Comparison of ENCODE assay signal across 19 cellular contexts in genomic region chr3:189142527-189142926, GRCh38. TPM values are rescaled to one million over a fixed set of nuclear protein-coding genes. Genes with fewer than 3 reads are reported as not detected.
DNase-seq lines count a peak whose midpoint lies in the region; ATAC-seq and TF ChIP-seq lines count a peak whose summit lies in the region.
"Had no signal": no experiment of that assay in that cellular context is flagged by ENCODE, and none has a peak within 500 bp of the region (broad histone marks: within the 10 kb centered on the region; RNA-seq: fewer than 3 reads in every experiment).

No MANE protein-coding gene starts in this region.

- no peaks in the 10 kb centered on the region for H3K36me3 ChIP-seq in PC-3 (ENCODE audit: low read depth, low read length)
- H3K36me3 ChIP-seq in thyroid gland: no peaks in the 10 kb centered on the region
- H3K36me3 ChIP-seq: adrenal gland, colonic mucosa, esophagus muscularis mucosa, heart right ventricle, tibial artery had no signal

- no peaks in the 10 kb centered on the region for H3F3A ChIP-seq in PC-3 (ENCODE audit: low read length, unreplicated experiment)

- no peak overlapping the region for H3K4me3 Mint-ChIP-seq in activated naive CD8-positive, alpha-beta T cell treated with anti-CD3 and anti-CD28 coated beads for 36 hours
- H3K4me3 Mint-ChIP-seq in natural killer cell: no peak overlapping the region
- H3K4me3 Mint-ChIP-seq: IgD-negative memory B cell, T-helper 17 cell had no signal

- H4K20me1 ChIP-seq in PC-3 (ENCODE audit: low read length): no peaks in the 10 kb centered on the region

- H2AFZ ChIP-seq in PC-3 (ENCODE audit: low read length): no peak overlapping the region
- H2AFZ ChIP-seq: parathyroid adenoma had no signal

- POLR2A ChIA-PET in PC-3 (lab: Charles Lee; ENCODE audit: unreplicated experiment): no interaction called here

- H3K27me3 ChIP-seq in PC-3 (ENCODE audit: low read length) (no peaks in the 10 kb centered on the region), thyroid gland (no peaks in the 10 kb centered on the region)
- H3K27me3 ChIP-seq: adrenal gland, colonic mucosa, esophagus muscularis mucosa, heart right ventricle, tibial artery had no signal

- no TSS peak for BruUV-seq in PC-3 (replicated peaks; lab: Mats Ljungman, UMichigan)

- no peak for TF ChIP-seq POLR2A in thyroid gland (IDR thresholded peaks at IDR 0.05)

- H3K4me2 ChIP-seq in PC-3 (ENCODE audit: low read length): no peak overlapping the region

- TF ChIP-seq CTCF in PC-3 (conservative IDR thresholded peaks at IDR 0.05; ENCODE audit: low read depth, low read length): no peak
- TF ChIP-seq CTCF in natural killer cell (IDR thresholded peaks at IDR 0.05): no peak
- TF ChIP-seq CTCF in omental fat pad (IDR thresholded peaks at IDR 0.05): no peak
- TF ChIP-seq CTCF in thyroid gland (IDR thresholded peaks at IDR 0.05): no peak

- H3K4me1 ChIP-seq in PC-3 (ENCODE audit: insufficient read depth, low read length) (no peaks in the 10 kb centered on the region), thyroid gland (peaks cover 3 to 7% of the 10 kb centered on the region in 2 donors)
- H3K4me1 ChIP-seq: colonic mucosa, parathyroid adenoma had no signal

- ATAC-seq in PC-3: no peak
- peak; percentile 73 to 87 (median 83) for ATAC-seq in natural killer cell
- no peak for ATAC-seq in omental fat pad (ENCODE audit: low FRiP score)
- ATAC-seq: heart right ventricle, Right ventricle myocardium inferior, T-helper 17 cell had no signal

- no peaks in the 10 kb centered on the region for H3K9me2 ChIP-seq in PC-3 (replicated peaks; ENCODE audit: low read length)

- H3K79me2 ChIP-seq in PC-3 (ENCODE audit: low read length): no peaks in the 10 kb centered on the region
- H3K79me2 ChIP-seq: parathyroid adenoma had no signal

- H3K4me1 Mint-ChIP-seq in activated naive CD8-positive, alpha-beta T cell treated with anti-CD3 and anti-CD28 coated beads for 36 hours: peaks cover 27% of the 10 kb centered on the region
- H3K4me1 Mint-ChIP-seq in natural killer cell: peaks cover 14 to 29% of the 10 kb centered on the region in 2 donors

- DNase-seq in activated CD8-positive, alpha-beta memory T cell treated with anti-CD3 and anti-CD28 coated beads for 24 hours: peak; percentile 65
- no peak for DNase-seq in activated CD8-positive, alpha-beta memory T cell treated with anti-CD3 and anti-CD28 coated beads, Interleukin-2, amount 50 U/mL, for 48 hours
- peak; percentile 20 for DNase-seq in PC-3
- peak; percentile 26 for DNase-seq in activated naive CD8-positive, alpha-beta T cell treated with anti-CD3 and anti-CD28 coated beads for 36 hours
- DNase-seq in natural killer cell: no peak
- DNase-seq in omental fat pad (ENCODE audit: low spot score): no peak
- DNase-seq in thyroid gland: no peak
- DNase-seq in NCI-H1436 (lab: John Stamatoyannopoulos, UW): no peak
- DNase-seq: colonic mucosa, GDM1, heart right ventricle, small intestine, T-helper 17 cell, tibial artery had no signal

- intact Hi-C loops in PC-3 (cut with micrococcal nuclease): loop anchor here (5.0 to 10.0 kb wide), 3 partner anchors 100 to 802 kb away; no protein-coding TSS in a partner anchor
- intact Hi-C loops in natural killer cell (cut with micrococcal nuclease): no loop called here
- intact Hi-C loops in thyroid gland (cut with DNase I): loop anchor here (10.0 kb wide), 1 partner anchor 178 kb away; no protein-coding TSS in a partner anchor

- CTCF ChIA-PET in PC-3 (lab: Charles Lee): no interaction called here

- no peaks in the 10 kb centered on the region for H3K27me3 Mint-ChIP-seq in activated naive CD8-positive, alpha-beta T cell treated with anti-CD3 and anti-CD28 coated beads for 36 hours
- peaks cover 11 to 24% of the 10 kb centered on the region in 2 donors for H3K27me3 Mint-ChIP-seq in natural killer cell (ENCODE audit: low read depth in 2 of 2)

- H3K27ac ChIP-seq in PC-3 (ENCODE audit: low read length): no peak overlapping the region
- H3K27ac ChIP-seq in thyroid gland: no peak overlapping the region
- H3K27ac ChIP-seq: adrenal gland, colonic mucosa, esophagus muscularis mucosa, parathyroid adenoma, tibial artery had no signal

- no peaks in the 10 kb centered on the region for H3K36me3 Mint-ChIP-seq in activated naive CD8-positive, alpha-beta T cell treated with anti-CD3 and anti-CD28 coated beads for 36 hours
- H3K36me3 Mint-ChIP-seq in natural killer cell: no peaks in the 10 kb centered on the region
- H3K36me3 Mint-ChIP-seq: IgD-negative memory B cell had no signal

- WGBS in thyroid gland, 2 donors: 82% methylated on average over 1 of the region's 1 CpG

- H3K4me3 ChIP-seq in PC-3 (ENCODE audit: low read length): no peak overlapping the region
- no peak overlapping the region for H3K4me3 ChIP-seq in thyroid gland (replicated peaks in 1 of 3)
- H3K4me3 ChIP-seq: adrenal gland, colonic mucosa, esophagus muscularis mucosa, heart right ventricle, tibial artery had no signal

- H3K27ac Mint-ChIP-seq in activated naive CD8-positive, alpha-beta T cell treated with anti-CD3 and anti-CD28 coated beads for 36 hours: no peak overlapping the region
- H3K27ac Mint-ChIP-seq in natural killer cell: peak overlapping the region in 1 of 2 donors; percentile 69
- H3K27ac Mint-ChIP-seq: T-helper 17 cell had no signal

- no peak overlapping the region for H3K9ac ChIP-seq in PC-3 (ENCODE audit: low read length)
- H3K9ac ChIP-seq: parathyroid adenoma had no signal

- H3K9me3 ChIP-seq in PC-3 (ENCODE audit: low read length): no peaks in the 10 kb centered on the region
- no peaks in the 10 kb centered on the region for H3K9me3 ChIP-seq in thyroid gland
- H3K9me3 ChIP-seq: adrenal gland, colonic mucosa, esophagus muscularis mucosa, heart right ventricle, tibial artery had no signal

- no peaks in the 10 kb centered on the region for H3K9me3 Mint-ChIP-seq in activated naive CD8-positive, alpha-beta T cell treated with anti-CD3 and anti-CD28 coated beads for 36 hours
- H3K9me3 Mint-ChIP-seq in natural killer cell: no peaks in the 10 kb centered on the region
- H3K9me3 Mint-ChIP-seq: IgD-negative memory B cell had no signal

RNA-seq across cellular contexts. Expression of gene TPRG1, which starts 29.2 kb away (rescaled TPM):
- 1.1 and 1.2 TPM in 2 replicates for total RNA-seq in PC-3 (2014; rRNA removed)
- 1 to 10 TPM; 1.1 TPM for total RNA-seq in activated naive CD8-positive, alpha-beta T cell treated with anti-CD3 and anti-CD28 coated beads for 36 hours
- 1 to 10 TPM; 1.3 to 4.6 (median 1.9) TPM for total RNA-seq in natural killer cell
- 10 to 100 TPM in 3 of 4 donors, 1 to 10 TPM in 1; 7.1 to 18.3 (median 13.8) TPM for total RNA-seq in omental fat pad
- 10 to 100 TPM in 1 of 4 donors, 1 to 10 TPM in 3; 2.0 to 10.5 (median 5.7) TPM for total RNA-seq in thyroid gland

Comparison
In these comparisons a context has a peak if more than half of its experiments do, and no peak if none do; other contexts are left out.
1. DNase-seq: peak in activated CD8-positive, alpha-beta memory T cell treated with anti-CD3 and anti-CD28 coated beads for 24 hours (single experiment), PC-3 (single experiment) and activated naive CD8-positive, alpha-beta T cell treated with anti-CD3 and anti-CD28 coated beads for 36 hours (single experiment); none in activated CD8-positive, alpha-beta memory T cell treated with anti-CD3 and anti-CD28 coated beads, Interleukin-2, amount 50 U/mL, for 48 hours (single experiment), natural killer cell (single experiment), omental fat pad (single experiment), thyroid gland (0 of 2) and NCI-H1436 (single experiment).
2. ATAC-seq: peak in natural killer cell (3 of 3); none in PC-3 (single experiment) and omental fat pad (single experiment).